Comparison of ENCODE assay signal across 13 cellular contexts in genomic region chr12:52044284-52044983, GRCh38. TPM values are rescaled to one million over a fixed set of nuclear protein-coding genes. Genes with fewer than 3 reads are reported as not detected.
DNase-seq lines count a peak whose midpoint lies in the region; ATAC-seq and TF ChIP-seq lines count a peak whose summit lies in the region.
"Had no signal": no experiment of that assay in that cellular context is flagged by ENCODE, and none has a peak within 500 bp of the region (broad histone marks: within the 10 kb centered on the region; RNA-seq: fewer than 3 reads in every experiment).

No MANE protein-coding gene starts in this region.

- peaks cover 0 to 2% of the 10 kb centered on the region in 2 donors for H3K27me3 Mint-ChIP-seq in CD8-positive, alpha-beta memory T cell
- peaks cover 3% of the 10 kb centered on the region for H3K27me3 Mint-ChIP-seq in activated CD8-positive, alpha-beta memory T cell treated with anti-CD3 and anti-CD28 coated beads, Interleukin-2, amount 10 ng/mL, durations not matched to agents 7 days and 5 days
- H3K27me3 Mint-ChIP-seq: CD4-positive, CD25-positive, alpha-beta regulatory T cell had no signal

- no peaks in the 10 kb centered on the region for H3K9me3 ChIP-seq in right atrium auricular region
- no peaks in the 10 kb centered on the region for H3K9me3 ChIP-seq in psoas muscle
- no peaks in the 10 kb centered on the region for H3K9me3 ChIP-seq in CD8-positive, alpha-beta memory T cell (ENCODE audit: low read length)

- intact Hi-C loops in psoas muscle (cut with DNase I) = no loop called here

- peak overlapping the region; percentile 15 for H3K4me3 ChIP-seq in AG10803 (ENCODE audit: low read length)
- no peak overlapping the region for H3K4me3 ChIP-seq in astrocyte of the spinal cord (ENCODE audit: low read depth, low read length)
- peak overlapping the region; percentile 33 to 51 for H3K4me3 ChIP-seq in right atrium auricular region
- peak overlapping the region; percentile 61 for H3K4me3 ChIP-seq in psoas muscle
- no peak overlapping the region for H3K4me3 ChIP-seq in CD8-positive, alpha-beta memory T cell (ENCODE audit: low read length)
- H3K4me3 ChIP-seq: K562 had no signal

- CTCF ChIA-PET in CD8-positive, alpha-beta memory T cell (lab: Charles Lee) = interaction anchor here (1.0 to 20.9 kb wide), 2 partner anchors 20 to 38 kb away, joined by 3 to 206 read pairs; no protein-coding TSS in a partner anchor
- CTCF ChIA-PET in activated CD8-positive, alpha-beta memory T cell treated with anti-CD3 and anti-CD28 coated beads, Interleukin-2, amount 10 ng/mL, durations not matched to agents 7 days and 5 days (lab: Charles Lee) = interaction anchor here (0.6 to 7.2 kb wide), 2 partner anchors 20 to 24 kb away, joined by 4 to 80 read pairs; no protein-coding TSS in a partner anchor

- no peaks in the 10 kb centered on the region for H3K9me3 Mint-ChIP-seq in CD8-positive, alpha-beta memory T cell
- H3K9me3 Mint-ChIP-seq in activated CD8-positive, alpha-beta memory T cell treated with anti-CD3 and anti-CD28 coated beads, Interleukin-2, amount 10 ng/mL, durations not matched to agents 7 days and 5 days (ENCODE audit: low read depth) = no peaks in the 10 kb centered on the region
- H3K9me3 Mint-ChIP-seq: CD4-positive, CD25-positive, alpha-beta regulatory T cell; naive thymus-derived CD8-positive, alpha-beta T cell had no signal

- no peaks in the 10 kb centered on the region for H3K27me3 ChIP-seq in right atrium auricular region
- H3K27me3 ChIP-seq in psoas muscle (ENCODE audit: insufficient read depth in 3 of 3, low read length in 2 of 3) = no peaks in the 10 kb centered on the region
- no peaks in the 10 kb centered on the region for H3K27me3 ChIP-seq in CD8-positive, alpha-beta memory T cell (ENCODE audit: insufficient read depth, low read length, poor library complexity, severe bottlenecking)

- peak overlapping the region in 2 of 8 donors; percentile 37 to 80 for H3K27ac Mint-ChIP-seq in CD8-positive, alpha-beta memory T cell
- no peak overlapping the region for H3K27ac Mint-ChIP-seq in activated CD8-positive, alpha-beta memory T cell treated with anti-CD3 and anti-CD28 coated beads, Interleukin-2, amount 10 ng/mL, durations not matched to agents 7 days and 5 days

- H3K36me3 ChIP-seq in right atrium auricular region (no peaks in the 10 kb centered on the region), psoas muscle (ENCODE audit: insufficient read depth in 1 of 2, low read depth in 1 of 2) (no peaks in the 10 kb centered on the region)
- H3K36me3 ChIP-seq in CD8-positive, alpha-beta memory T cell (ENCODE audit: insufficient read depth, low read length) = no peaks in the 10 kb centered on the region

- no peaks in the 10 kb centered on the region for H3K36me3 Mint-ChIP-seq in CD8-positive, alpha-beta memory T cell
- peaks cover 2% of the 10 kb centered on the region for H3K36me3 Mint-ChIP-seq in activated CD8-positive, alpha-beta memory T cell treated with anti-CD3 and anti-CD28 coated beads, Interleukin-2, amount 10 ng/mL, durations not matched to agents 7 days and 5 days
- H3K36me3 Mint-ChIP-seq: CD4-positive, CD25-positive, alpha-beta regulatory T cell; naive thymus-derived CD8-positive, alpha-beta T cell had no signal

- ATAC-seq in psoas muscle (peak; percentile 63 to 80 (median 72)), GM19023 (IDR thresholded peaks at IDR 0.05; ENCODE audit: unreplicated experiment) (no peak), GM18511 (IDR thresholded peaks at IDR 0.05; ENCODE audit: unreplicated experiment) (no peak)
- ATAC-seq in activated CD8-positive, alpha-beta memory T cell treated with anti-CD3 and anti-CD28 coated beads, Interleukin-2, amount 10 ng/mL, durations not matched to agents 7 days and 5 days = no peak
- ATAC-seq: naive thymus-derived CD8-positive, alpha-beta T cell had no signal

- POLR2A ChIA-PET in CD8-positive, alpha-beta memory T cell (lab: Charles Lee) = interaction anchor here (1.2 kb wide), 1 partner anchor 10 kb away, joined by 6 read pairs; no protein-coding TSS in a partner anchor

- in situ Hi-C loops in astrocyte of the spinal cord (cut with HindIII; ENCODE audit: low sequenced_read_pairs) = no loop called here

- peak; percentile 98 for DNase-seq in AG10803 (ENCODE audit: low read depth)
- peak; percentile 59 for DNase-seq in astrocyte of the spinal cord (ENCODE audit: low read depth, low spot score)
- peak; percentile 94 for DNase-seq in right atrium auricular region (ENCODE audit: low spot score)
- peak; percentile 91 to 94 for DNase-seq in psoas muscle
- DNase-seq in CD8-positive, alpha-beta memory T cell = no peak
- no peak for DNase-seq in activated CD8-positive, alpha-beta memory T cell treated with anti-CD3 and anti-CD28 coated beads, Interleukin-2, amount 10 ng/mL, durations not matched to agents 7 days and 5 days
- DNase-seq: activated CD4-positive, alpha-beta T cell treated with anti-CD3 and anti-CD28 coated beads, Interleukin-2, amount 50 U/mL, for 1 hour; CD4-positive, CD25-positive, alpha-beta regulatory T cell; effector memory CD4-positive, alpha-beta T cell; naive thymus-derived CD8-positive, alpha-beta T cell had no signal

- H3K4me1 Mint-ChIP-seq in CD8-positive, alpha-beta memory T cell = peaks cover 14 to 23% (median 17%) of the 10 kb centered on the region in 3 donors
- H3K4me1 Mint-ChIP-seq in activated CD8-positive, alpha-beta memory T cell treated with anti-CD3 and anti-CD28 coated beads, Interleukin-2, amount 10 ng/mL, durations not matched to agents 7 days and 5 days = peaks cover 31% of the 10 kb centered on the region

- H3K27ac ChIP-seq in right atrium auricular region (peak overlapping the region; percentile 94 to 99), psoas muscle (peak overlapping the region; percentile 93)
- H3K27ac ChIP-seq in CD8-positive, alpha-beta memory T cell (ENCODE audit: low read depth, low read length) = no peak overlapping the region

- peaks cover 0 to 93% of the 10 kb centered on the region in 2 donors for H3K4me1 ChIP-seq in right atrium auricular region
- peaks cover 56% of the 10 kb centered on the region for H3K4me1 ChIP-seq in psoas muscle
- H3K4me1 ChIP-seq in CD8-positive, alpha-beta memory T cell (ENCODE audit: insufficient read depth, low read length) = peaks cover 17% of the 10 kb centered on the region

- peak overlapping the region in 1 of 7 donors; percentile 30 for H3K4me3 Mint-ChIP-seq in CD8-positive, alpha-beta memory T cell
- H3K4me3 Mint-ChIP-seq in activated CD8-positive, alpha-beta memory T cell treated with anti-CD3 and anti-CD28 coated beads, Interleukin-2, amount 10 ng/mL, durations not matched to agents 7 days and 5 days = no peak overlapping the region

- WGBS in psoas muscle, 3 donors = 12 to 15% (median 14%) methylated on average over 18 of the region's 18 CpGs

- no peak for TF ChIP-seq CTCF in AG10803 (conservative IDR thresholded peaks at IDR 0.05; ENCODE audit: low read length)
- TF ChIP-seq CTCF in astrocyte of the spinal cord (IDR thresholded peaks at IDR 0.05; ENCODE audit: low read depth, low read length) = no peak
- TF ChIP-seq CTCF in right atrium auricular region (IDR thresholded peaks at IDR 0.05) = no peak
- no peak for TF ChIP-seq CTCF in psoas muscle (IDR thresholded peaks at IDR 0.05)

RNA-seq across cellular contexts. Expression of gene NR4A1, which starts 6.8 kb away (rescaled TPM):
- total RNA-seq in right atrium auricular region = 100 to 1,000 TPM; 150 to 238 TPM
- 10 to 100 TPM; 17.5 to 92.8 (median 56.9) TPM for total RNA-seq in psoas muscle
- polyA plus RNA-seq in psoas muscle = 10 to 100 TPM; 35.5 to 74.0 (median 50.2) TPM
- 10 to 100 TPM; 20.4 to 23.4 TPM for total RNA-seq in CD8-positive, alpha-beta memory T cell
- polyA plus RNA-seq in CD8-positive, alpha-beta memory T cell = 0.84 TPM
- total RNA-seq in activated CD8-positive, alpha-beta memory T cell treated with anti-CD3 and anti-CD28 coated beads, Interleukin-2, amount 10 ng/mL, durations not matched to agents 7 days and 5 days = 10 to 100 TPM in 1 of 2 experiments, 1 to 10 TPM in 1; 8.4 to 41.8 TPM

RNA-seq across cellular contexts. Expression of gene ATG101, which starts 25.3 kb away (rescaled TPM):
- total RNA-seq in right atrium auricular region (10 to 100 TPM; 26.8 to 36.9 TPM), psoas muscle (10 to 100 TPM; 25.1 to 35.3 (median 26.5) TPM)
- polyA plus RNA-seq in psoas muscle = 100 to 1,000 TPM in 1 of 3 donors, 10 to 100 TPM in 2; 39.5 to 154 (median 90.0) TPM
- 10 to 100 TPM; 49.7 to 56.2 TPM for total RNA-seq in CD8-positive, alpha-beta memory T cell
- 25.5 TPM for polyA plus RNA-seq in CD8-positive, alpha-beta memory T cell
- 10 to 100 TPM; 33.3 to 42.2 TPM for total RNA-seq in activated CD8-positive, alpha-beta memory T cell treated with anti-CD3 and anti-CD28 coated beads, Interleukin-2, amount 10 ng/mL, durations not matched to agents 7 days and 5 days

RNA-seq across cellular contexts. Expression of gene SMIM41, which starts 35.1 kb away (rescaled TPM):
- 1 to 10 TPM in 1 of 2 donors, under 1 TPM in 1; 0.44 to 3.2 TPM for total RNA-seq in right atrium auricular region
- total RNA-seq in psoas muscle = under 1 TPM in 2 of 4 donors, not detected in 2; 0.16 to 0.32 TPM
- polyA plus RNA-seq in psoas muscle = under 1 TPM in 1 of 3 donors, not detected in 2; 0.20 TPM
- total RNA-seq in CD8-positive, alpha-beta memory T cell = not detected
- polyA plus RNA-seq in CD8-positive, alpha-beta memory T cell = not detected
- total RNA-seq in activated CD8-positive, alpha-beta memory T cell treated with anti-CD3 and anti-CD28 coated beads, Interleukin-2, amount 10 ng/mL, durations not matched to agents 7 days and 5 days = not detected
- total RNA-seq: K562; naive thymus-derived CD8-positive, alpha-beta T cell had no signal
- polyA plus RNA-seq: CD4-positive, CD25-positive, alpha-beta regulatory T cell; K562; naive thymus-derived CD8-positive, alpha-beta T cell had no signal

RNA-seq across cellular contexts. Expression of gene TAMALIN, which starts 37.7 kb away (rescaled TPM):
- 10 to 100 TPM; 17.6 to 23.2 TPM for total RNA-seq in right atrium auricular region
- total RNA-seq in psoas muscle = 10 to 100 TPM in 3 of 4 donors, 1 to 10 TPM in 1; 8.0 to 12.8 (median 11.5) TPM
- 1 to 10 TPM; 5.5 to 9.6 (median 6.8) TPM for polyA plus RNA-seq in psoas muscle
- total RNA-seq in CD8-positive, alpha-beta memory T cell = 1 to 10 TPM; 7.3 to 8.4 TPM
- 1.4 TPM for polyA plus RNA-seq in CD8-positive, alpha-beta memory T cell
- total RNA-seq in activated CD8-positive, alpha-beta memory T cell treated with anti-CD3 and anti-CD28 coated beads, Interleukin-2, amount 10 ng/mL, durations not matched to agents 7 days and 5 days = 1 to 10 TPM; 1.8 to 2.2 TPM

Comparison
In these comparisons a context has a peak if more than half of its experiments do, and no peak if none do; other contexts are left out.
1. DNase-seq: peak in AG10803 (single experiment), astrocyte of the spinal cord (single experiment), right atrium auricular region (single experiment) and psoas muscle (2 of 2); none in CD8-positive, alpha-beta memory T cell (0 of 5) and activated CD8-positive, alpha-beta memory T cell treated with anti-CD3 and anti-CD28 coated beads, Interleukin-2, amount 10 ng/mL, durations not matched to agents 7 days and 5 days (single experiment).
2. H3K4me3 ChIP-seq: peak in AG10803 (single experiment), right atrium auricular region (2 of 2) and psoas muscle (single experiment); none in astrocyte of the spinal cord (single experiment) and CD8-positive, alpha-beta memory T cell (single experiment).
3. ATAC-seq: peak in psoas muscle (4 of 4); none in activated CD8-positive, alpha-beta memory T cell treated with anti-CD3 and anti-CD28 coated beads, Interleukin-2, amount 10 ng/mL, durations not matched to agents 7 days and 5 days (single experiment), GM19023 (single experiment) and GM18511 (single experiment).